1 cellular context compared by ENCODE assay signal in the genomic region with DNA sequence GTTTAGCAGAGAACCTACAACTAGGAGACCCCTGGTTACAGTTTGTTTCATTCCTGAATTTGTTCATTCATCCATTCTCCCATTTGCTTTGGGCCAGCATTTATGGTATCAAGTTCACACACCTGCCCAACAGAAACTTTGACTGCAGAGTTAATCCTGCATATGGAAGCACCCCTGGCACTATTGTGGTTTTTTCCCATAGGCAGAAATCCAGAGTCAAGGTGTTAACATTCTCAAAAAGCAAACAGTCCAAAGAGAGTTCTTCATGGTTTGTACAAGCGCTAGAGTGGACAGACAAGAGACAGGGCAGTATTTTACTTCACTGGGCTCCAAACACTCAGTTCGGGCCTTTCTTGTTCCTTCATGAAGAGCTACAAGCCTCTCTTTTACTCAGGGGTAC.
TF ChIP-seq lines count a peak whose summit lies in the region.

No MANE protein-coding gene starts in this region.

TF ChIP-seq in GM23338, 12 proteins besides CTCF, POLR2A, EP300 and RAD21 (continued from another document):
- no peak for TF ChIP-seq EZH2phosphoT487 (IDR thresholded peaks at IDR 0.05; ENCODE audit: unreplicated experiment)
- TF ChIP-seq CREB1 (CRISPR knock-in tag; IDR thresholded peaks at IDR 0.05; ENCODE audit: low read depth): no peak
